23 cellular contexts compared by ENCODE assay signal in the genomic region with DNA sequence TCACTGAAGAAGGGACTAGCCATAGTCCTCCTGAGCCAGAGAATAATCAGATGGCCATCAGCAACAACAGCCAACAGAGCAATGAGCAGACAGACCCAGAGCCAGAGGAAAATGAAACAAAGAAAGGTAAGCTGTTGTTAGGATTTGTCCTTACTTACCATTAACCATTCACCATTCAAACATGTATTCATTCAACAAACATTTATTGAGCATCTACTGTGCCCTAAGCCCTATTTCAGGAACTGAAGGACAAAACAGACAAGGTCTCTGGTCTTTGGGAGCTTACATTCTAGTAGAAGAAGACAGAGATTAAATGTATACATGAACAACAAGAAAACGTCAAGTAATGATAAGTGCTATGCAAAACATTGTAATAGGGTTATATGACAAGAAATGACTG. TPM values are rescaled to one million over a fixed set of nuclear protein-coding genes. Genes with fewer than 3 reads are reported as not detected.
DNase-seq lines count a peak whose midpoint lies in the region; ATAC-seq, FAIRE-seq and TF ChIP-seq lines count a peak whose summit lies in the region.
"Had no signal": no experiment of that assay in that cellular context is flagged by ENCODE, and none has a peak within 500 bp of the region (broad histone marks: within the 10 kb centered on the region; RNA-seq: fewer than 3 reads in every experiment).

No MANE protein-coding gene starts in this region.

- POLR2A ChIA-PET in CD8-positive, alpha-beta memory T cell (lab: Charles Lee): no interaction called here
- POLR2A ChIA-PET in HEK293 (lab: Yijun Ruan, JAX) (no interaction called here), K562 (lab: Yijun Ruan, JAX) (interaction anchor here (1.3 to 2.0 kb wide), 5 partner anchors 9 to 45 kb away, joined by 3 to 7 read pairs (median 3); no protein-coding TSS in a partner anchor)

- H3K36me3 Mint-ChIP-seq in CD8-positive, alpha-beta memory T cell: peaks cover 12 to 91% (median 19%) of the 10 kb centered on the region in 3 donors

- no peaks in the 10 kb centered on the region for H3K9me3 ChIP-seq in CD8-positive, alpha-beta memory T cell (ENCODE audit: low read length)
- H3K9me3 ChIP-seq in HEK293 (ENCODE audit: control insufficient read depth, insufficient read depth, low read depth, low read length): no peaks in the 10 kb centered on the region
- H3K9me3 ChIP-seq in K562 (replicated peaks; ENCODE audit: control insufficient read depth, insufficient read depth, low read depth, low read length): no peaks in the 10 kb centered on the region

- H3K27me3 ChIP-seq in CD8-positive, alpha-beta memory T cell (ENCODE audit: insufficient read depth, low read length, poor library complexity, severe bottlenecking): no peaks in the 10 kb centered on the region
- H3K27me3 ChIP-seq in K562 (ENCODE audit: control insufficient read depth in 2 of 2, insufficient read depth in 2 of 2, low read length in 2 of 2) (no peaks in the 10 kb centered on the region), foreskin keratinocyte (no peaks in the 10 kb centered on the region)

- no peak for ATAC-seq in K562
- ATAC-seq in foreskin keratinocyte: peak; percentile 11
- ATAC-seq in GM18870 (IDR thresholded peaks at IDR 0.05; ENCODE audit: unreplicated experiment): no peak
- ATAC-seq in HG02610 (IDR thresholded peaks at IDR 0.05; ENCODE audit: unreplicated experiment): no peak

- H2AFZ ChIP-seq in K562 (ENCODE audit: low read depth, low read length): no peak overlapping the region

- FAIRE-seq in K562 (lab: Jason Lieb, UNC): no peak

- no peaks in the 10 kb centered on the region for H3K27me3 Mint-ChIP-seq in CD8-positive, alpha-beta memory T cell
- H3K27me3 Mint-ChIP-seq: CD4-positive, CD25-positive, alpha-beta regulatory T cell had no signal

- TF ChIP-seq CTCF in HEK293 (tag by site-specific recombination; IDR thresholded peaks at IDR 0.05): no peak
- TF ChIP-seq CTCF in K562 (IDR thresholded peaks at IDR 0.05 in 2 of 3, conservative IDR thresholded peaks at IDR 0.05 in 1 of 3; ENCODE audit: insufficient read depth in 2 of 3, low read depth in 1 of 3, low read length in 3 of 3): no peak
- TF ChIP-seq CTCF in foreskin keratinocyte (conservative IDR thresholded peaks at IDR 0.05): no peak

- intact Hi-C loops in K562 (cut with micrococcal nuclease): no loop called here

- TF ChIP-seq POLR2A in K562 (conservative IDR thresholded peaks at IDR 0.05): no peak

- H3K9me1 ChIP-seq in K562 (ENCODE audit: control insufficient read depth, insufficient read depth, low read length): no peaks in the 10 kb centered on the region

- no peak for TF ChIP-seq RAD21 in K562 (CRISPR knock-in tag; conservative IDR thresholded peaks at IDR 0.05 in 1 of 2, IDR thresholded peaks at IDR 0.05 in 1 of 2)

- no peak overlapping the region for H3K9ac ChIP-seq in K562 (ENCODE audit: insufficient read depth in 1 of 2, low read depth in 2 of 2, low read length in 2 of 2)
- H3K9ac ChIP-seq: KMS-11 had no signal

- TF ChIP-seq EP300 in K562 (IDR thresholded peaks at IDR 0.05; ENCODE audit: low read length): no peak

- H3K4me1 ChIP-seq in CD8-positive, alpha-beta memory T cell (ENCODE audit: insufficient read depth, low read length): no peaks in the 10 kb centered on the region
- H3K4me1 ChIP-seq in HEK293 (ENCODE audit: control insufficient read depth, insufficient read depth, low read length): no peaks in the 10 kb centered on the region
- no peaks in the 10 kb centered on the region for H3K4me1 ChIP-seq in K562 (replicated peaks in 1 of 2; ENCODE audit: control insufficient read depth in 2 of 2, insufficient read depth in 2 of 2, low read length in 2 of 2)
- peaks cover 12% of the 10 kb centered on the region for H3K4me1 ChIP-seq in foreskin keratinocyte

- no peak overlapping the region for H3K27ac ChIP-seq in CD8-positive, alpha-beta memory T cell (ENCODE audit: low read depth, low read length)
- H3K27ac ChIP-seq in HEK293 (ENCODE audit: extremely low read depth, low read depth, low read length) (no peak overlapping the region), K562 (ENCODE audit: extremely low read depth, low read depth, low read length) (no peak overlapping the region), foreskin keratinocyte (no peak overlapping the region)
- H3K27ac ChIP-seq: HL-60, KMS-11 had no signal

- H3K9me3 Mint-ChIP-seq in CD8-positive, alpha-beta memory T cell: no peaks in the 10 kb centered on the region
- H3K9me3 Mint-ChIP-seq: CD4-positive, CD25-positive, alpha-beta regulatory T cell; HFFc6 had no signal

- H3K79me2 ChIP-seq in K562 (ENCODE audit: control insufficient read depth, insufficient read depth, low read length): no peaks in the 10 kb centered on the region

- no peak for DNase-seq in CD8-positive, alpha-beta memory T cell
- DNase-seq in K562 (ENCODE audit: extremely low read depth in 1 of 4, low spot score in 3 of 4): no peak
- no peak for DNase-seq in foreskin keratinocyte
- no peak for DNase-seq in AG08396 (ENCODE audit: low spot score)
- DNase-seq: CD4-positive, CD25-positive, alpha-beta regulatory T cell; COR-L47; DMS 273 treated with DMSO at 0.1 percent for 48 hours; DMS79 treated with DMSO at 0.1 percent for 48 hours; H7; HFFc6; NCI-H1105; NCI-H1694; NCI-H2081; NCI-H2171 treated with DMSO at 0.1 percent for 48 hours; NCI-H446; NCI-H526; OCI-M1; Right ventricle myocardium superior had no signal

- in situ Hi-C loops in K562 (cut with MboI): no loop called here

- CTCF ChIA-PET in CD8-positive, alpha-beta memory T cell (lab: Charles Lee): no interaction called here
- CTCF ChIA-PET in HEK293 (lab: Yijun Ruan, JAX): interaction anchor here (0.6 kb wide), 1 partner anchor 1882 kb away, joined by 4 read pairs; no protein-coding TSS in a partner anchor
- CTCF ChIA-PET in K562 (lab: Yijun Ruan, JAX; ENCODE audit: low intra/inter-chr PET ratio): no interaction called here

- no peak overlapping the region for H3K4me3 ChIP-seq in CD8-positive, alpha-beta memory T cell (ENCODE audit: low read length)
- H3K4me3 ChIP-seq in HEK293 (ENCODE audit: low read depth, low read length): no peak overlapping the region
- H3K4me3 ChIP-seq in K562: no peak overlapping the region

- peak overlapping the region in 5 of 8 donors; percentile 9 to 73 (median 24) for H3K27ac Mint-ChIP-seq in CD8-positive, alpha-beta memory T cell
- H3K27ac Mint-ChIP-seq: CD4-positive, CD25-positive, alpha-beta regulatory T cell; HFFc6 had no signal

- WGBS in K562 (ENCODE audit: insufficient coverage, low coverage, missing lambda C conversion rate): 50% methylated on average over 1 of the region's 1 CpG

- peaks cover 0 to 2% (median 0%) of the 10 kb centered on the region in 3 donors for H3K4me1 Mint-ChIP-seq in CD8-positive, alpha-beta memory T cell

- no peaks in the 10 kb centered on the region for H4K20me1 ChIP-seq in K562 (replicated peaks; ENCODE audit: control insufficient read depth, insufficient read depth, low read length)

- peaks cover 76% of the 10 kb centered on the region for H3K36me3 ChIP-seq in CD8-positive, alpha-beta memory T cell (ENCODE audit: insufficient read depth, low read length)
- H3K36me3 ChIP-seq in HEK293 (ENCODE audit: control insufficient read depth in 2 of 2, insufficient read depth in 1 of 2, low read length in 2 of 2): peaks cover 67 to 94% of the 10 kb centered on the region in 2 experiments
- peaks cover 97% of the 10 kb centered on the region for H3K36me3 ChIP-seq in K562 (ENCODE audit: control insufficient read depth, insufficient read depth, low read length)

- BruUV-seq in K562 (replicated peaks; lab: Mats Ljungman, UMichigan): TSS peak; percentile 17

- no peak overlapping the region for H3K4me3 Mint-ChIP-seq in CD8-positive, alpha-beta memory T cell
- H3K4me3 Mint-ChIP-seq: CD4-positive, CD25-positive, alpha-beta regulatory T cell; HFFc6 had no signal

- H3K4me2 ChIP-seq in K562 (ENCODE audit: insufficient read depth, low read length): no peak overlapping the region
- H3K4me2 ChIP-seq: KMS-11 had no signal

RNA-seq across cellular contexts. Expression of gene OGFOD1, which starts 19.3 kb away (rescaled TPM):
- 10 to 100 TPM; 87.9 to 91.9 TPM for total RNA-seq in CD8-positive, alpha-beta memory T cell
- polyA plus RNA-seq in CD8-positive, alpha-beta memory T cell: 114 TPM
- total RNA-seq in K562 (2011; cell fraction: chromatin; rRNA removed; ENCODE audit: low replicate concordance): 58.2 and 95.4 TPM in 2 replicates
- 32.0 and 35.3 TPM in 2 replicates for total RNA-seq in K562 (2011; cell fraction: nucleolus; rRNA removed)
- total RNA-seq in K562 (2011; cell fraction: nucleoplasm; rRNA removed): 73.5 and 93.4 TPM in 2 replicates
- total RNA-seq in K562 (2014; rRNA removed): 107 and 123 TPM in 2 replicates
- total RNA-seq in K562 (2014; rRNA removed; fragmentation: Illumina TruSeq; extraction: Trizol): 81.7 and 85.8 TPM in 2 replicates
- total RNA-seq in K562 (2015; rRNA removed; fragmentation: Illumina TruSeq; extraction: Trizol): 56.4 and 62.3 TPM in 2 replicates
- total RNA-seq in K562 (2021): 69.5 and 71.1 TPM in 2 replicates
- polyA plus RNA-seq in K562 (2011; rRNA removed): 66.3 and 73.1 TPM in 2 replicates
- polyA plus RNA-seq in K562 (2011; cell fraction: cytosol; rRNA removed): 20.5 and 41.8 TPM in 2 replicates
- polyA plus RNA-seq in K562 (2011; cell fraction: nucleus; rRNA removed): 28.3 and 43.0 TPM in 2 replicates
- 73.2 and 85.8 TPM in 2 replicates for polyA plus RNA-seq in K562 (2012)
- 88.9 and 90.0 TPM in 2 replicates for polyA plus RNA-seq in K562 (2014; fragmentation: Illumina TruSeq; extraction: Trizol)
- 100 to 1,000 TPM in 1 of 2 experiments, 10 to 100 TPM in 1; 60.4 to 134 TPM for polyA plus RNA-seq in K562 (2014; fragmentation: Nextera tagmentation; extraction: Ambion mirVana)
- polyA plus RNA-seq in K562 (2014; rRNA removed): 88.4 and 101 TPM in 2 replicates
- polyA minus RNA-seq in K562 (2011; rRNA and poly(A)+ RNA removed): 83.7 and 89.0 TPM in 2 replicates
- polyA minus RNA-seq in K562 (2011; cell fraction: cytosol; rRNA and poly(A)+ RNA removed): 36.7 and 51.5 TPM in 2 replicates
- polyA minus RNA-seq in K562 (2011; cell fraction: nucleus; rRNA and poly(A)+ RNA removed): 30.0 and 42.9 TPM in 2 replicates
- 68.1 and 70.0 TPM in 2 replicates for total RNA-seq in foreskin keratinocyte
- 29.7 and 34.0 TPM in 2 replicates for polyA plus RNA-seq in foreskin keratinocyte

RNA-seq across cellular contexts. Expression of gene NUDT21, which starts 19.5 kb away (rescaled TPM):
- total RNA-seq in CD8-positive, alpha-beta memory T cell: 100 to 1,000 TPM; 334 to 359 TPM
- 77.2 TPM for polyA plus RNA-seq in CD8-positive, alpha-beta memory T cell
- 51.6 and 102 TPM in 2 replicates for total RNA-seq in K562 (2011; cell fraction: chromatin; rRNA removed; ENCODE audit: low replicate concordance)
- 53.4 and 64.7 TPM in 2 replicates for total RNA-seq in K562 (2011; cell fraction: nucleolus; rRNA removed)
- 48.0 and 83.7 TPM in 2 replicates for total RNA-seq in K562 (2011; cell fraction: nucleoplasm; rRNA removed)
- 72.5 and 172 TPM in 2 replicates for total RNA-seq in K562 (2014; rRNA removed)
- total RNA-seq in K562 (2014; rRNA removed; fragmentation: Illumina TruSeq; extraction: Trizol): 123 and 159 TPM in 2 replicates
- total RNA-seq in K562 (2015; rRNA removed; fragmentation: Illumina TruSeq; extraction: Trizol): 102 and 112 TPM in 2 replicates
- total RNA-seq in K562 (2021): 200 and 218 TPM in 2 replicates
- polyA plus RNA-seq in K562 (2011; rRNA removed): 142 and 160 TPM in 2 replicates
- polyA plus RNA-seq in K562 (2011; cell fraction: cytosol; rRNA removed): 73.9 and 107 TPM in 2 replicates
- polyA plus RNA-seq in K562 (2011; cell fraction: nucleus; rRNA removed): 128 and 152 TPM in 2 replicates
- 139 and 178 TPM in 2 replicates for polyA plus RNA-seq in K562 (2012)
- polyA plus RNA-seq in K562 (2014; fragmentation: Illumina TruSeq; extraction: Trizol): 121 and 146 TPM in 2 replicates
- 100 to 1,000 TPM; 109 to 135 TPM for polyA plus RNA-seq in K562 (2014; fragmentation: Nextera tagmentation; extraction: Ambion mirVana)
- 62.4 and 69.4 TPM in 2 replicates for polyA plus RNA-seq in K562 (2014; rRNA removed)
- polyA minus RNA-seq in K562 (2011; rRNA and poly(A)+ RNA removed): 166 and 195 TPM in 2 replicates
- 80.8 and 83.8 TPM in 2 replicates for polyA minus RNA-seq in K562 (2011; cell fraction: cytosol; rRNA and poly(A)+ RNA removed)
- polyA minus RNA-seq in K562 (2011; cell fraction: nucleus; rRNA and poly(A)+ RNA removed): 64.9 and 78.0 TPM in 2 replicates
- 83.8 and 90.7 TPM in 2 replicates for total RNA-seq in foreskin keratinocyte
- polyA plus RNA-seq in foreskin keratinocyte: 64.1 and 74.2 TPM in 2 replicates

RNA-seq across cellular contexts. Expression of gene AMFR, which starts 45.3 kb away (rescaled TPM):
- 10 to 100 TPM; 64.3 to 70.1 TPM for total RNA-seq in CD8-positive, alpha-beta memory T cell
- 39.8 TPM for polyA plus RNA-seq in CD8-positive, alpha-beta memory T cell
- 260 and 308 TPM in 2 replicates for total RNA-seq in K562 (2011; cell fraction: chromatin; rRNA removed; ENCODE audit: low replicate concordance)
- total RNA-seq in K562 (2011; cell fraction: nucleolus; rRNA removed): 392 and 441 TPM in 2 replicates
- 458 and 539 TPM in 2 replicates for total RNA-seq in K562 (2011; cell fraction: nucleoplasm; rRNA removed)
- total RNA-seq in K562 (2014; rRNA removed) (99.9 and 121 TPM in 2 replicates), K562 (2014; rRNA removed; fragmentation: Illumina TruSeq; extraction: Trizol) (70.4 and 72.1 TPM in 2 replicates), K562 (2015; rRNA removed; fragmentation: Illumina TruSeq; extraction: Trizol) (57.0 and 61.0 TPM in 2 replicates), K562 (2021) (102 and 113 TPM in 2 replicates), foreskin keratinocyte (68.3 and 69.7 TPM in 2 replicates)
- polyA plus RNA-seq in K562 (2011; rRNA removed) (58.4 and 62.2 TPM in 2 replicates), K562 (2014; fragmentation: Illumina TruSeq; extraction: Trizol) (50.6 and 51.7 TPM in 2 replicates), K562 (2014; fragmentation: Nextera tagmentation; extraction: Ambion mirVana) (10 to 100 TPM; 15.6 to 27.3 TPM), K562 (2014; rRNA removed) (43.8 and 50.9 TPM in 2 replicates), foreskin keratinocyte (32.1 and 35.2 TPM in 2 replicates)
- 72.0 and 91.3 TPM in 2 replicates for polyA plus RNA-seq in K562 (2011; cell fraction: cytosol; rRNA removed)
- 67.5 and 105 TPM in 2 replicates for polyA plus RNA-seq in K562 (2011; cell fraction: nucleus; rRNA removed)
- polyA plus RNA-seq in K562 (2012): 70.1 and 113 TPM in 2 replicates
- 122 and 186 TPM in 2 replicates for polyA minus RNA-seq in K562 (2011; rRNA and poly(A)+ RNA removed)
- polyA minus RNA-seq in K562 (2011; cell fraction: cytosol; rRNA and poly(A)+ RNA removed): 163 and 192 TPM in 2 replicates
- polyA minus RNA-seq in K562 (2011; cell fraction: nucleus; rRNA and poly(A)+ RNA removed): 84.7 and 112 TPM in 2 replicates

RNA-seq across cellular contexts. Expression of gene BBS2, which starts 49.2 kb away (rescaled TPM):
- total RNA-seq in CD8-positive, alpha-beta memory T cell: 10 to 100 TPM; 16.2 to 19.1 TPM
- 37.7 TPM for polyA plus RNA-seq in CD8-positive, alpha-beta memory T cell
- total RNA-seq in K562 (2011; cell fraction: chromatin; rRNA removed; ENCODE audit: low replicate concordance): 12.0 and 37.2 TPM in 2 replicates
- 6.0 and 12.2 TPM in 2 replicates for total RNA-seq in K562 (2011; cell fraction: nucleolus; rRNA removed)
- 9.2 and 12.9 TPM in 2 replicates for total RNA-seq in K562 (2011; cell fraction: nucleoplasm; rRNA removed)
- 7.6 and 7.9 TPM in 2 replicates for total RNA-seq in K562 (2014; rRNA removed)
- 10.6 and 12.2 TPM in 2 replicates for total RNA-seq in K562 (2014; rRNA removed; fragmentation: Illumina TruSeq; extraction: Trizol)
- 10.9 and 12.3 TPM in 2 replicates for total RNA-seq in K562 (2015; rRNA removed; fragmentation: Illumina TruSeq; extraction: Trizol)
- 6.8 and 7.2 TPM in 2 replicates for total RNA-seq in K562 (2021)
- 22.7 and 29.1 TPM in 2 replicates for polyA plus RNA-seq in K562 (2011; rRNA removed)
- 7.8 and 14.4 TPM in 2 replicates for polyA plus RNA-seq in K562 (2011; cell fraction: cytosol; rRNA removed)
- polyA plus RNA-seq in K562 (2011; cell fraction: nucleus; rRNA removed): 36.2 and 69.5 TPM in 2 replicates
- 8.7 and 16.2 TPM in 2 replicates for polyA plus RNA-seq in K562 (2012)
- polyA plus RNA-seq in K562 (2014; fragmentation: Illumina TruSeq; extraction: Trizol): 7.4 and 10.2 TPM in 2 replicates
- polyA plus RNA-seq in K562 (2014; fragmentation: Nextera tagmentation; extraction: Ambion mirVana): 1 to 10 TPM; 4.2 to 4.4 TPM
- 13.3 and 15.4 TPM in 2 replicates for polyA plus RNA-seq in K562 (2014; rRNA removed)
- polyA minus RNA-seq in K562 (2011; rRNA and poly(A)+ RNA removed): 13.0 and 17.0 TPM in 2 replicates
- 6.9 and 8.6 TPM in 2 replicates for polyA minus RNA-seq in K562 (2011; cell fraction: cytosol; rRNA and poly(A)+ RNA removed)
- 7.1 and 24.4 TPM in 2 replicates for polyA minus RNA-seq in K562 (2011; cell fraction: nucleus; rRNA and poly(A)+ RNA removed)
- 53.4 and 57.8 TPM in 2 replicates for total RNA-seq in foreskin keratinocyte
- polyA plus RNA-seq in foreskin keratinocyte: 22.9 and 25.4 TPM in 2 replicates
